ENCODE assay signal across 20 cellular contexts in genomic region chr19:49880162-49880869, GRCh38. TPM values are rescaled to one million over a fixed set of nuclear protein-coding genes. Genes with fewer than 3 reads are reported as not detected.
DNase-seq lines count a peak whose midpoint lies in the region; ATAC-seq, FAIRE-seq and TF ChIP-seq lines count a peak whose summit lies in the region.
"Had no signal": no experiment of that assay in that cellular context is flagged by ENCODE, and none has a peak within 500 bp of the region (broad histone marks: within the 10 kb centered on the region; RNA-seq: fewer than 3 reads in every experiment).

No MANE protein-coding gene starts in this region.

- TF ChIP-seq EP300 in HepG2 (IDR thresholded peaks at IDR 0.05; ENCODE audit: low read depth in 2 of 2, low read length in 2 of 2) = no peak
- TF ChIP-seq EP300 in HepG2 (CRISPR knock-in tag; IDR thresholded peaks at IDR 0.05; ENCODE audit: borderline replicate concordance) = no peak

- H2AFZ ChIP-seq in HepG2 (ENCODE audit: low read length) = no peak overlapping the region
- H2AFZ ChIP-seq: PC-9 had no signal

- H3K27ac ChIP-seq in HepG2 (ENCODE audit: extremely low read length, insufficient read depth, low read length) = no peak overlapping the region
- H3K27ac ChIP-seq: KMS-11, PC-9 had no signal

- H4K20me1 ChIP-seq in HepG2 (ENCODE audit: insufficient read depth, low read length) = peaks cover 5% of the 10 kb centered on the region

- peaks cover 23% of the 10 kb centered on the region for H3K79me2 ChIP-seq in HepG2 (ENCODE audit: insufficient read depth, low read length)

- no peak for TF ChIP-seq RAD21 in HepG2 (CRISPR knock-in tag; IDR thresholded peaks at IDR 0.05)

- H3K4me3 Mint-ChIP-seq in activated naive CD4-positive, alpha-beta T cell treated with anti-CD3 and anti-CD28 coated beads, Interleukin-2, amount 10 ng/mL, durations not matched to agents 7 days and 5 days = peak overlapping the region; percentile 21
- peak overlapping the region; percentile 14 for H3K4me3 Mint-ChIP-seq in activated T-helper 2 cell treated with anti-CD3 and anti-CD28 coated beads, Interferon-gamma antibody, Interleukin-2, Interleukin-4, amounts not matched to agents 10 μg/mL and 5 μg/mL and 100 μg/mL, durations not matched to agents 14 hours and 24 hours and 36 hours (ENCODE audit: low read depth)

- H3K36me3 ChIP-seq in HepG2 (replicated peaks in 1 of 2; ENCODE audit: control insufficient read depth in 1 of 2, insufficient read depth in 2 of 2, low read length in 2 of 2) = peaks cover 23 to 62% of the 10 kb centered on the region in 2 experiments

- H3K4me3 ChIP-seq in HepG2 (replicated peaks in 1 of 3; ENCODE audit: insufficient read depth in 1 of 3, low read depth in 2 of 3, low read length in 3 of 3) = no peak overlapping the region
- H3K4me3 ChIP-seq: BLaER1 treated with 17β-estradiol and CSF1 and Interleukin-3, amounts not matched to agents 10 nM and 100 nM; GM12878; PC-9 had no signal

- no peak overlapping the region for H3K9ac ChIP-seq in HepG2 (ENCODE audit: insufficient read depth, low read depth, low read length)
- H3K9ac ChIP-seq: KMS-11 had no signal

- H3K9me3 ChIP-seq in HepG2 (ENCODE audit: low read length) = no peaks in the 10 kb centered on the region

- H3K27me3 ChIP-seq in HepG2 (ENCODE audit: control insufficient read depth in 1 of 2, insufficient read depth in 2 of 2, low read length in 2 of 2) = no peaks in the 10 kb centered on the region; a peak in 1 of 5 replicates
- H3K27me3 ChIP-seq: BLaER1 treated with 17β-estradiol and CSF1 and Interleukin-3, amounts not matched to agents 10 nM and 100 nM had no signal

- peaks cover 24% of the 10 kb centered on the region for H3K4me1 ChIP-seq in HepG2 (ENCODE audit: insufficient read depth, low read length)

- no peaks in the 10 kb centered on the region for H3K9me3 Mint-ChIP-seq in activated naive CD4-positive, alpha-beta T cell treated with anti-CD3 and anti-CD28 coated beads, Interleukin-2, amount 10 ng/mL, durations not matched to agents 7 days and 5 days
- no peaks in the 10 kb centered on the region for H3K9me3 Mint-ChIP-seq in activated T-helper 2 cell treated with anti-CD3 and anti-CD28 coated beads, Interferon-gamma antibody, Interleukin-2, Interleukin-4, amounts not matched to agents 10 μg/mL and 5 μg/mL and 100 μg/mL, durations not matched to agents 14 hours and 24 hours and 36 hours

- no peak for DNase-seq in activated naive CD4-positive, alpha-beta T cell treated with anti-CD3 and anti-CD28 coated beads, Interleukin-2, amount 10 ng/mL, durations not matched to agents 7 days and 5 days
- DNase-seq in activated naive CD4-positive, alpha-beta T cell treated with anti-CD3 and anti-CD28 coated beads, Interleukin-2, amount 50 U/mL, for 16 hours = no peak
- DNase-seq in activated T-helper 2 cell treated with anti-CD3 and anti-CD28 coated beads, Interferon-gamma antibody, Interleukin-2, Interleukin-4, amounts not matched to agents 10 μg/mL and 5 μg/mL and 100 μg/mL, durations not matched to agents 14 hours and 24 hours and 36 hours (ENCODE audit: low spot score) = no peak
- DNase-seq in HepG2 (ENCODE audit: low spot score) (no peak), NCI-H226 (no peak)
- DNase-seq: DMS 273 treated with DMSO at 0.1 percent for 48 hours, GDM1, GOT3, NCI-H1436, NCI-H2029 treated with DMSO at 0.1 percent for 48 hours, NCI-H2171 treated with DMSO at 0.1 percent for 48 hours, NCI-H510A, NCI-H82, PC-9 had no signal

- BruUV-seq in HepG2 (replicated peaks; lab: Mats Ljungman, UMichigan) = no TSS peak

- no peak for TF ChIP-seq POLR2A in HepG2 (IDR thresholded peaks at IDR 0.05; ENCODE audit: insufficient read depth in 1 of 2, low read depth in 2 of 2, low read length in 2 of 2)

- H3K27me3 Mint-ChIP-seq in activated naive CD4-positive, alpha-beta T cell treated with anti-CD3 and anti-CD28 coated beads, Interleukin-2, amount 10 ng/mL, durations not matched to agents 7 days and 5 days = no peaks in the 10 kb centered on the region
- H3K27me3 Mint-ChIP-seq in activated T-helper 2 cell treated with anti-CD3 and anti-CD28 coated beads, Interferon-gamma antibody, Interleukin-2, Interleukin-4, amounts not matched to agents 10 μg/mL and 5 μg/mL and 100 μg/mL, durations not matched to agents 14 hours and 24 hours and 36 hours (ENCODE audit: low read depth) = no peaks in the 10 kb centered on the region

- in situ Hi-C loops in HepG2 (cut with HindIII; ENCODE audit: extremely low pct_ligation_motif_present, low pct_unique_long_range_greater_than_20kb) = no loop called here

- CTCF ChIA-PET in activated naive CD4-positive, alpha-beta T cell treated with anti-CD3 and anti-CD28 coated beads, Interleukin-2, amount 10 ng/mL, durations not matched to agents 7 days and 5 days (lab: Charles Lee) = no interaction called here
- CTCF ChIA-PET in HepG2 (lab: Yijun Ruan, JAX; ENCODE audit: low intra/inter-chr PET ratio, low total read pairs) = no interaction called here

- ATAC-seq in HepG2 = no peak
- no peak for ATAC-seq in HG03280 (IDR thresholded peaks at IDR 0.05; ENCODE audit: unreplicated experiment)
- no peak for ATAC-seq in GM18511 (IDR thresholded peaks at IDR 0.05; ENCODE audit: unreplicated experiment)
- ATAC-seq in GM21360 (IDR thresholded peaks at IDR 0.05; ENCODE audit: unreplicated experiment) = no peak
- ATAC-seq: GM12878 had no signal

- WGBS in HepG2 (ENCODE audit: low lambda C conversion rate) = 100% methylated on average over 5 of the region's 10 CpGs

- TF ChIP-seq CTCF in HepG2 (CRISPR knock-in tag; IDR thresholded peaks at IDR 0.05) = no peak

- intact Hi-C loops in activated T-helper 2 cell treated with anti-CD3 and anti-CD28 coated beads, Interferon-gamma antibody, Interleukin-2, Interleukin-4, amounts not matched to agents 10 μg/mL and 5 μg/mL and 100 μg/mL, durations not matched to agents 14 hours and 24 hours and 36 hours (cut with micrococcal nuclease) = no loop called here
- intact Hi-C loops in HepG2 (cut with micrococcal nuclease; ENCODE audit: unreplicated experiment) = no loop called here

- H3K27ac Mint-ChIP-seq in activated naive CD4-positive, alpha-beta T cell treated with anti-CD3 and anti-CD28 coated beads, Interleukin-2, amount 10 ng/mL, durations not matched to agents 7 days and 5 days = peak overlapping the region; percentile 33
- no peak overlapping the region for H3K27ac Mint-ChIP-seq in activated T-helper 2 cell treated with anti-CD3 and anti-CD28 coated beads, Interferon-gamma antibody, Interleukin-2, Interleukin-4, amounts not matched to agents 10 μg/mL and 5 μg/mL and 100 μg/mL, durations not matched to agents 14 hours and 24 hours and 36 hours

- FAIRE-seq in HepG2 (lab: Jason Lieb, UNC) = no peak
- FAIRE-seq: GM12878 had no signal

- H3K4me1 Mint-ChIP-seq in activated naive CD4-positive, alpha-beta T cell treated with anti-CD3 and anti-CD28 coated beads, Interleukin-2, amount 10 ng/mL, durations not matched to agents 7 days and 5 days = peaks cover 19% of the 10 kb centered on the region
- H3K4me1 Mint-ChIP-seq in activated T-helper 2 cell treated with anti-CD3 and anti-CD28 coated beads, Interferon-gamma antibody, Interleukin-2, Interleukin-4, amounts not matched to agents 10 μg/mL and 5 μg/mL and 100 μg/mL, durations not matched to agents 14 hours and 24 hours and 36 hours (ENCODE audit: low read depth) = peaks cover 17% of the 10 kb centered on the region

- POLR2A ChIA-PET in HepG2 (lab: Yijun Ruan, JAX) = interaction anchor here (1.0 kb wide), 1 partner anchor 11 kb away, joined by 3 read pairs; no protein-coding TSS in a partner anchor

- H3K4me2 ChIP-seq in HepG2 (ENCODE audit: low read depth, low read length) = no peak overlapping the region
- H3K4me2 ChIP-seq: KMS-11, PC-9 had no signal

- peaks cover 45% of the 10 kb centered on the region for H3K36me3 Mint-ChIP-seq in activated naive CD4-positive, alpha-beta T cell treated with anti-CD3 and anti-CD28 coated beads, Interleukin-2, amount 10 ng/mL, durations not matched to agents 7 days and 5 days
- peaks cover 61% of the 10 kb centered on the region for H3K36me3 Mint-ChIP-seq in activated T-helper 2 cell treated with anti-CD3 and anti-CD28 coated beads, Interferon-gamma antibody, Interleukin-2, Interleukin-4, amounts not matched to agents 10 μg/mL and 5 μg/mL and 100 μg/mL, durations not matched to agents 14 hours and 24 hours and 36 hours (ENCODE audit: low read depth)

RNA-seq across cellular contexts. Expression of gene TBC1D17, which starts 2.8 kb away (rescaled TPM):
- total RNA-seq in activated T-helper 2 cell treated with anti-CD3 and anti-CD28 coated beads, Interferon-gamma antibody, Interleukin-2, Interleukin-4, amounts not matched to agents 10 μg/mL and 5 μg/mL and 100 μg/mL, durations not matched to agents 14 hours and 24 hours and 36 hours = 40.0 and 42.3 TPM in 2 replicates
- total RNA-seq in HepG2 (2016; rRNA removed; fragmentation: Illumina TruSeq; extraction: Trizol) = 3.6 and 9.7 TPM in 2 replicates
- 3.6 and 4.6 TPM in 2 replicates for total RNA-seq in HepG2 (2016; cell fraction: cytosol; rRNA removed; fragmentation: Illumina TruSeq; extraction: Trizol; ENCODE audit: low read depth)
- total RNA-seq in HepG2 (2016; cell fraction: insoluble cytoplasmic fraction; rRNA removed; fragmentation: Illumina TruSeq; extraction: Trizol) = 4.5 and 10.0 TPM in 2 replicates
- total RNA-seq in HepG2 (2016; cell fraction: membrane; rRNA removed; fragmentation: Illumina TruSeq; extraction: Trizol) = 7.6 and 8.5 TPM in 2 replicates
- total RNA-seq in HepG2 (2016; cell fraction: nucleus; rRNA removed; fragmentation: Illumina TruSeq; extraction: Trizol) = 8.6 and 13.7 TPM in 2 replicates
- 16.9 and 21.6 TPM in 2 replicates for polyA plus RNA-seq in HepG2 (2011; rRNA removed)
- 7.9 and 12.0 TPM in 2 replicates for polyA plus RNA-seq in HepG2 (2011; cell fraction: cytosol; rRNA removed)
- polyA plus RNA-seq in HepG2 (2011; cell fraction: nucleus; rRNA removed) = 83.8 and 108 TPM in 2 replicates
- 19.0 and 23.3 TPM in 2 replicates for polyA plus RNA-seq in HepG2 (2012)
- 4.7 and 5.1 TPM in 2 replicates for polyA plus RNA-seq in HepG2 (2016; cell fraction: cytosol; fragmentation: Illumina TruSeq; extraction: Trizol; ENCODE audit: low read depth)
- polyA plus RNA-seq in HepG2 (2016; cell fraction: insoluble cytoplasmic fraction; fragmentation: Illumina TruSeq; extraction: Trizol; ENCODE audit: low read depth) = 10.7 and 15.1 TPM in 2 replicates
- polyA plus RNA-seq in HepG2 (2016; cell fraction: membrane; fragmentation: Illumina TruSeq; extraction: Trizol; ENCODE audit: low read depth) = 9.3 and 10.8 TPM in 2 replicates
- polyA plus RNA-seq in HepG2 (2016; cell fraction: nucleus; fragmentation: Illumina TruSeq; extraction: Trizol; ENCODE audit: insufficient read depth, low read depth) = 45.7 and 46.6 TPM in 2 replicates
- 14.8 and 17.4 TPM in 2 replicates for polyA minus RNA-seq in HepG2 (2011; rRNA and poly(A)+ RNA removed; ENCODE audit: low replicate concordance)
- polyA minus RNA-seq in HepG2 (2011; cell fraction: cytosol; rRNA and poly(A)+ RNA removed) = 9.8 and 11.2 TPM in 2 replicates
- 16.0 and 24.2 TPM in 2 replicates for polyA minus RNA-seq in HepG2 (2011; cell fraction: nucleus; rRNA and poly(A)+ RNA removed)

RNA-seq across cellular contexts. Expression of gene AKT1S1, which starts 3.2 kb away (rescaled TPM):
- total RNA-seq in activated T-helper 2 cell treated with anti-CD3 and anti-CD28 coated beads, Interferon-gamma antibody, Interleukin-2, Interleukin-4, amounts not matched to agents 10 μg/mL and 5 μg/mL and 100 μg/mL, durations not matched to agents 14 hours and 24 hours and 36 hours = 26.6 and 29.7 TPM in 2 replicates
- 10.9 and 13.5 TPM in 2 replicates for total RNA-seq in HepG2 (2016; rRNA removed; fragmentation: Illumina TruSeq; extraction: Trizol)
- total RNA-seq in HepG2 (2016; cell fraction: cytosol; rRNA removed; fragmentation: Illumina TruSeq; extraction: Trizol; ENCODE audit: low read depth) = 6.3 and 7.3 TPM in 2 replicates
- 10.3 and 14.9 TPM in 2 replicates for total RNA-seq in HepG2 (2016; cell fraction: insoluble cytoplasmic fraction; rRNA removed; fragmentation: Illumina TruSeq; extraction: Trizol)
- 14.8 and 16.5 TPM in 2 replicates for total RNA-seq in HepG2 (2016; cell fraction: membrane; rRNA removed; fragmentation: Illumina TruSeq; extraction: Trizol)
- total RNA-seq in HepG2 (2016; cell fraction: nucleus; rRNA removed; fragmentation: Illumina TruSeq; extraction: Trizol) = 12.4 and 13.6 TPM in 2 replicates
- polyA plus RNA-seq in HepG2 (2011; rRNA removed) = 27.8 and 30.0 TPM in 2 replicates
- 29.0 and 32.7 TPM in 2 replicates for polyA plus RNA-seq in HepG2 (2011; cell fraction: cytosol; rRNA removed)
- polyA plus RNA-seq in HepG2 (2011; cell fraction: nucleus; rRNA removed) = 56.2 and 76.4 TPM in 2 replicates
- 19.5 and 19.7 TPM in 2 replicates for polyA plus RNA-seq in HepG2 (2012)
- 22.7 and 24.3 TPM in 2 replicates for polyA plus RNA-seq in HepG2 (2016; cell fraction: cytosol; fragmentation: Illumina TruSeq; extraction: Trizol; ENCODE audit: low read depth)
- polyA plus RNA-seq in HepG2 (2016; cell fraction: insoluble cytoplasmic fraction; fragmentation: Illumina TruSeq; extraction: Trizol; ENCODE audit: low read depth) = 43.5 and 52.7 TPM in 2 replicates
- 46.7 and 51.1 TPM in 2 replicates for polyA plus RNA-seq in HepG2 (2016; cell fraction: membrane; fragmentation: Illumina TruSeq; extraction: Trizol; ENCODE audit: low read depth)
- 55.9 and 59.4 TPM in 2 replicates for polyA plus RNA-seq in HepG2 (2016; cell fraction: nucleus; fragmentation: Illumina TruSeq; extraction: Trizol; ENCODE audit: insufficient read depth, low read depth)
- 25.3 and 37.7 TPM in 2 replicates for polyA minus RNA-seq in HepG2 (2011; rRNA and poly(A)+ RNA removed; ENCODE audit: low replicate concordance)
- polyA minus RNA-seq in HepG2 (2011; cell fraction: cytosol; rRNA and poly(A)+ RNA removed) = 13.0 and 14.0 TPM in 2 replicates
- polyA minus RNA-seq in HepG2 (2011; cell fraction: nucleus; rRNA and poly(A)+ RNA removed) = 21.9 and 22.5 TPM in 2 replicates

RNA-seq across cellular contexts. Expression of gene PNKP, which starts 12.9 kb away (rescaled TPM):
- 111 and 117 TPM in 2 replicates for total RNA-seq in activated T-helper 2 cell treated with anti-CD3 and anti-CD28 coated beads, Interferon-gamma antibody, Interleukin-2, Interleukin-4, amounts not matched to agents 10 μg/mL and 5 μg/mL and 100 μg/mL, durations not matched to agents 14 hours and 24 hours and 36 hours
- 12.5 and 27.1 TPM in 2 replicates for total RNA-seq in HepG2 (2016; rRNA removed; fragmentation: Illumina TruSeq; extraction: Trizol)
- 15.1 and 16.6 TPM in 2 replicates for total RNA-seq in HepG2 (2016; cell fraction: cytosol; rRNA removed; fragmentation: Illumina TruSeq; extraction: Trizol; ENCODE audit: low read depth)
- total RNA-seq in HepG2 (2016; cell fraction: insoluble cytoplasmic fraction; rRNA removed; fragmentation: Illumina TruSeq; extraction: Trizol) = 14.0 and 23.3 TPM in 2 replicates
- 10.4 and 12.6 TPM in 2 replicates for total RNA-seq in HepG2 (2016; cell fraction: membrane; rRNA removed; fragmentation: Illumina TruSeq; extraction: Trizol)
- 22.5 and 24.4 TPM in 2 replicates for total RNA-seq in HepG2 (2016; cell fraction: nucleus; rRNA removed; fragmentation: Illumina TruSeq; extraction: Trizol)
- polyA plus RNA-seq in HepG2 (2011; rRNA removed) = 12.7 and 17.0 TPM in 2 replicates
- polyA plus RNA-seq in HepG2 (2011; cell fraction: cytosol; rRNA removed) = 6.9 and 10.2 TPM in 2 replicates
- 96.1 and 104 TPM in 2 replicates for polyA plus RNA-seq in HepG2 (2011; cell fraction: nucleus; rRNA removed)
- polyA plus RNA-seq in HepG2 (2012) = 14.4 and 18.2 TPM in 2 replicates
- 6.4 and 8.2 TPM in 2 replicates for polyA plus RNA-seq in HepG2 (2016; cell fraction: cytosol; fragmentation: Illumina TruSeq; extraction: Trizol; ENCODE audit: low read depth)
- polyA plus RNA-seq in HepG2 (2016; cell fraction: insoluble cytoplasmic fraction; fragmentation: Illumina TruSeq; extraction: Trizol; ENCODE audit: low read depth) = 11.5 and 13.4 TPM in 2 replicates
- polyA plus RNA-seq in HepG2 (2016; cell fraction: membrane; fragmentation: Illumina TruSeq; extraction: Trizol; ENCODE audit: low read depth) = 11.3 and 40.2 TPM in 2 replicates
- 87.3 and 98.8 TPM in 2 replicates for polyA plus RNA-seq in HepG2 (2016; cell fraction: nucleus; fragmentation: Illumina TruSeq; extraction: Trizol; ENCODE audit: insufficient read depth, low read depth)
- polyA minus RNA-seq in HepG2 (2011; rRNA and poly(A)+ RNA removed; ENCODE audit: low replicate concordance) = 16.1 and 37.1 TPM in 2 replicates
- polyA minus RNA-seq in HepG2 (2011; cell fraction: cytosol; rRNA and poly(A)+ RNA removed) = 9.8 and 10.1 TPM in 2 replicates
- 30.5 and 40.2 TPM in 2 replicates for polyA minus RNA-seq in HepG2 (2011; cell fraction: nucleus; rRNA and poly(A)+ RNA removed)

RNA-seq across cellular contexts. Expression of gene IL4I1, which starts 16.4 kb away (rescaled TPM):
- 42.3 and 42.4 TPM in 2 replicates for total RNA-seq in activated T-helper 2 cell treated with anti-CD3 and anti-CD28 coated beads, Interferon-gamma antibody, Interleukin-2, Interleukin-4, amounts not matched to agents 10 μg/mL and 5 μg/mL and 100 μg/mL, durations not matched to agents 14 hours and 24 hours and 36 hours
- total RNA-seq in HepG2 (2016; rRNA removed; fragmentation: Illumina TruSeq; extraction: Trizol) = not detected in 2 replicates
- not detected in 2 replicates for total RNA-seq in HepG2 (2016; cell fraction: cytosol; rRNA removed; fragmentation: Illumina TruSeq; extraction: Trizol; ENCODE audit: low read depth)
- 0.18 and 0.30 TPM in 2 replicates for total RNA-seq in HepG2 (2016; cell fraction: insoluble cytoplasmic fraction; rRNA removed; fragmentation: Illumina TruSeq; extraction: Trizol)
- not detected in 2 replicates for total RNA-seq in HepG2 (2016; cell fraction: membrane; rRNA removed; fragmentation: Illumina TruSeq; extraction: Trizol)
- total RNA-seq in HepG2 (2016; cell fraction: nucleus; rRNA removed; fragmentation: Illumina TruSeq; extraction: Trizol) = not detected in 2 replicates
- not detected in 2 replicates for polyA plus RNA-seq in HepG2 (2011; rRNA removed)
- 0.08 TPM in 1 of 2 replicates, not detected in the other for polyA plus RNA-seq in HepG2 (2011; cell fraction: cytosol; rRNA removed)
- 0.16 and 0.28 TPM in 2 replicates for polyA plus RNA-seq in HepG2 (2011; cell fraction: nucleus; rRNA removed)
- 0.50 TPM in 1 of 2 replicates, not detected in the other for polyA plus RNA-seq in HepG2 (2012)
- polyA plus RNA-seq in HepG2 (2016; cell fraction: cytosol; fragmentation: Illumina TruSeq; extraction: Trizol; ENCODE audit: low read depth) = 0.29 TPM in 1 of 2 replicates, not detected in the other
- not detected in 2 replicates for polyA plus RNA-seq in HepG2 (2016; cell fraction: insoluble cytoplasmic fraction; fragmentation: Illumina TruSeq; extraction: Trizol; ENCODE audit: low read depth)
- polyA plus RNA-seq in HepG2 (2016; cell fraction: membrane; fragmentation: Illumina TruSeq; extraction: Trizol; ENCODE audit: low read depth) = not detected in 2 replicates
- not detected in 2 replicates for polyA plus RNA-seq in HepG2 (2016; cell fraction: nucleus; fragmentation: Illumina TruSeq; extraction: Trizol; ENCODE audit: insufficient read depth, low read depth)
- 0.09 TPM in 1 of 2 replicates, not detected in the other for polyA minus RNA-seq in HepG2 (2011; rRNA and poly(A)+ RNA removed; ENCODE audit: low replicate concordance)
- not detected in 2 replicates for polyA minus RNA-seq in HepG2 (2011; cell fraction: cytosol; rRNA and poly(A)+ RNA removed)
- not detected in 2 replicates for polyA minus RNA-seq in HepG2 (2011; cell fraction: nucleus; rRNA and poly(A)+ RNA removed)
- total RNA-seq: PC-9 had no signal

RNA-seq across cellular contexts. Expression of gene PTOV1, which starts 29.4 kb away (rescaled TPM):
- total RNA-seq in activated T-helper 2 cell treated with anti-CD3 and anti-CD28 coated beads, Interferon-gamma antibody, Interleukin-2, Interleukin-4, amounts not matched to agents 10 μg/mL and 5 μg/mL and 100 μg/mL, durations not matched to agents 14 hours and 24 hours and 36 hours = 127 and 134 TPM in 2 replicates
- total RNA-seq in HepG2 (2016; rRNA removed; fragmentation: Illumina TruSeq; extraction: Trizol) = 59.4 and 68.5 TPM in 2 replicates
- 30.7 and 36.0 TPM in 2 replicates for total RNA-seq in HepG2 (2016; cell fraction: cytosol; rRNA removed; fragmentation: Illumina TruSeq; extraction: Trizol; ENCODE audit: low read depth)
- 67.3 and 74.4 TPM in 2 replicates for total RNA-seq in HepG2 (2016; cell fraction: insoluble cytoplasmic fraction; rRNA removed; fragmentation: Illumina TruSeq; extraction: Trizol)
- 45.7 and 54.4 TPM in 2 replicates for total RNA-seq in HepG2 (2016; cell fraction: membrane; rRNA removed; fragmentation: Illumina TruSeq; extraction: Trizol)
- total RNA-seq in HepG2 (2016; cell fraction: nucleus; rRNA removed; fragmentation: Illumina TruSeq; extraction: Trizol) = 68.2 and 84.3 TPM in 2 replicates
- 63.5 and 77.7 TPM in 2 replicates for polyA plus RNA-seq in HepG2 (2011; rRNA removed)
- 27.3 and 44.2 TPM in 2 replicates for polyA plus RNA-seq in HepG2 (2011; cell fraction: cytosol; rRNA removed)
- polyA plus RNA-seq in HepG2 (2011; cell fraction: nucleus; rRNA removed) = 387 and 441 TPM in 2 replicates
- 72.7 and 99.0 TPM in 2 replicates for polyA plus RNA-seq in HepG2 (2012)
- polyA plus RNA-seq in HepG2 (2016; cell fraction: cytosol; fragmentation: Illumina TruSeq; extraction: Trizol; ENCODE audit: low read depth) = 24.0 and 27.8 TPM in 2 replicates
- 78.0 and 94.4 TPM in 2 replicates for polyA plus RNA-seq in HepG2 (2016; cell fraction: insoluble cytoplasmic fraction; fragmentation: Illumina TruSeq; extraction: Trizol; ENCODE audit: low read depth)
- polyA plus RNA-seq in HepG2 (2016; cell fraction: membrane; fragmentation: Illumina TruSeq; extraction: Trizol; ENCODE audit: low read depth) = 34.7 and 37.3 TPM in 2 replicates
- polyA plus RNA-seq in HepG2 (2016; cell fraction: nucleus; fragmentation: Illumina TruSeq; extraction: Trizol; ENCODE audit: insufficient read depth, low read depth) = 178 and 181 TPM in 2 replicates
- polyA minus RNA-seq in HepG2 (2011; rRNA and poly(A)+ RNA removed; ENCODE audit: low replicate concordance) = 73.5 and 109 TPM in 2 replicates
- 42.8 and 45.1 TPM in 2 replicates for polyA minus RNA-seq in HepG2 (2011; cell fraction: cytosol; rRNA and poly(A)+ RNA removed)
- 69.0 and 75.8 TPM in 2 replicates for polyA minus RNA-seq in HepG2 (2011; cell fraction: nucleus; rRNA and poly(A)+ RNA removed)
